Comparison of ENCODE assay signal across 1 cellular context in genomic region chr12:6374781-6375150, GRCh38.
TF ChIP-seq lines count a peak whose summit lies in the region.

No MANE protein-coding gene starts in this region.

TF ChIP-seq in HCT116, 20 proteins besides CTCF, POLR2A, EP300 and RAD21:
- TF ChIP-seq EGR1 (IDR thresholded peaks at IDR 0.05; ENCODE audit: low read depth) (no peak), SIN3A (IDR thresholded peaks at IDR 0.05; ENCODE audit: low read depth) (no peak), POLR2AphosphoS5 (IDR thresholded peaks at IDR 0.05; ENCODE audit: low read depth, low read length) (0 out of 2 replicates have a peak, but pooled peaks have one; percentile 18)
TF ChIP-seq in HCT116: peak in this region for 1.
